ENCODE assay signal across 8 cellular contexts in genomic region chr6:134436281-134436815, GRCh38.
DNase-seq lines count a peak whose midpoint lies in the region; ATAC-seq, FAIRE-seq and TF ChIP-seq lines count a peak whose summit lies in the region.

No MANE protein-coding gene starts in this region.

- H2BK12ac ChIP-seq in neuronal stem cell (ENCODE audit: low read length), result no peak overlapping the region

- peak overlapping the region; percentile 56 for H2AFZ ChIP-seq in neuronal stem cell (ENCODE audit: low read length)

- no peak for TF ChIP-seq CTCF in thyroid gland (IDR thresholded peaks at IDR 0.05)

- H3K4me1 ChIP-seq in neuronal stem cell (ENCODE audit: control insufficient read depth in 2 of 2, insufficient read depth in 1 of 2, low read depth in 1 of 2, low read length in 2 of 2), result peaks cover 4 to 6% of the 10 kb centered on the region in 2 donors
- H3K4me1 ChIP-seq in thyroid gland, result peaks cover 24 to 30% of the 10 kb centered on the region in 2 donors

- H3K27ac ChIP-seq in neuronal stem cell (replicated peaks; ENCODE audit: low read length), result no peak overlapping the region
- peak overlapping the region; percentile 10 to 51 (median 42) for H3K27ac ChIP-seq in thyroid gland

- H2BK5ac ChIP-seq in neuronal stem cell (ENCODE audit: low read length), result no peak overlapping the region

- H2BK15ac ChIP-seq in neuronal stem cell (ENCODE audit: low read length), result no peak overlapping the region

- no peak overlapping the region for H4K8ac ChIP-seq in neuronal stem cell (ENCODE audit: low read depth, low read length)

- FAIRE-seq in endometrium (lab: Jason Lieb, UNC), result peak; percentile 8

- H3K27me3 ChIP-seq in neuronal stem cell (ENCODE audit: control insufficient read depth in 3 of 3, insufficient read depth in 3 of 3, low read depth in 1 of 3, low read length in 3 of 3) (no peaks in the 10 kb centered on the region), thyroid gland (no peaks in the 10 kb centered on the region)

- DNase-seq in EL (peak; percentile 96), KBM-7 (peak; percentile 18), neuronal stem cell (ENCODE audit: low spot score) (no peak), thyroid gland (peak; percentile 60 to 73), posterior vena cava (ENCODE audit: low spot score) (no peak)
- DNase-seq in activated CD4-positive, alpha-beta T cell treated with anti-CD3 and anti-CD28 coated beads, Interleukin-2, amount 50 U/mL, for 4 hours, result peak; percentile 70 to 79

- no peak overlapping the region for H3K18ac ChIP-seq in neuronal stem cell (ENCODE audit: low read length)

- no peaks in the 10 kb centered on the region for H3K79me1 ChIP-seq in neuronal stem cell (ENCODE audit: low read depth, low read length)

- TF ChIP-seq POLR2A in thyroid gland (IDR thresholded peaks at IDR 0.05), result no peak

- H3K4me3 ChIP-seq in neuronal stem cell (ENCODE audit: low read length in 2 of 2) (no peak overlapping the region), thyroid gland (replicated peaks in 1 of 3) (no peak overlapping the region)

- no peak overlapping the region for H4K91ac ChIP-seq in neuronal stem cell (ENCODE audit: low read depth, low read length, poor library complexity)

- in situ Hi-C loops in KBM-7 (cut with MboI; ENCODE audit: low pct_unique_long_range_greater_than_20kb, low sequenced_read_pairs), result no loop called here

- H3K14ac ChIP-seq in neuronal stem cell (ENCODE audit: low read length), result no peak overlapping the region

- H3K36me3 ChIP-seq in neuronal stem cell (replicated peaks in 1 of 2; ENCODE audit: control insufficient read depth in 2 of 2, insufficient read depth in 2 of 2, low read length in 2 of 2) (no peaks in the 10 kb centered on the region), thyroid gland (no peaks in the 10 kb centered on the region)

- peak; percentile 88 for ATAC-seq in GM21717 (IDR thresholded peaks at IDR 0.05; ENCODE audit: unreplicated experiment)

- H3K4me2 ChIP-seq in neuronal stem cell (ENCODE audit: insufficient read depth, low read length, poor library complexity, severe bottlenecking), result no peak overlapping the region

- no peak overlapping the region for H2AK5ac ChIP-seq in neuronal stem cell (ENCODE audit: low read depth, low read length)

- H3K4ac ChIP-seq in neuronal stem cell (ENCODE audit: low read length), result no peak overlapping the region

- no CpG with 5 or more reads among the region's 9 CpGs for WGBS in neuronal stem cell (ENCODE audit: extremely low coverage in 2 of 2, insufficient read length in 2 of 2, insufficient replicate concordance in 1 of 2), 2 donors
- 18 to 28% methylated on average over 9 of the region's 9 CpGs for WGBS in thyroid gland, 2 donors

- H3K9me3 ChIP-seq in neuronal stem cell (replicated peaks in 1 of 2; ENCODE audit: control insufficient read depth in 2 of 2, insufficient read depth in 1 of 2, low read depth in 1 of 2, low read length in 2 of 2) (no peaks in the 10 kb centered on the region), thyroid gland (no peaks in the 10 kb centered on the region)

- no peak overlapping the region for H3K23ac ChIP-seq in neuronal stem cell (ENCODE audit: low read depth, low read length, poor library complexity)

- H3K9ac ChIP-seq in neuronal stem cell (ENCODE audit: low read depth, low read length, poor library complexity), result no peak overlapping the region

- no peak overlapping the region for H2BK120ac ChIP-seq in neuronal stem cell (ENCODE audit: low read depth, low read length)

- intact Hi-C loops in thyroid gland (cut with DNase I) (no loop called here), posterior vena cava (cut with DNase I) (no loop called here)

Comparison
In these comparisons a context has a peak if more than half of its experiments do, and no peak if none do; other contexts are left out.
1. DNase-seq: peak in EL (single experiment), KBM-7 (single experiment), activated CD4-positive, alpha-beta T cell treated with anti-CD3 and anti-CD28 coated beads, Interleukin-2, amount 50 U/mL, for 4 hours (2 of 2) and thyroid gland (2 of 2); none in neuronal stem cell (single experiment) and posterior vena cava (single experiment).